In genomic region chr3:105157766-105158085, GRCh38 we compare ENCODE assay signal across 24 cellular contexts.
"Had no signal": no experiment of that assay in that cellular context is flagged by ENCODE, and none has a peak within 500 bp of the region (broad histone marks: within the 10 kb centered on the region; RNA-seq: fewer than 3 reads in every experiment).

No MANE protein-coding gene starts in this region.

- H3K27ac ChIP-seq: brain microvascular endothelial cell, gastrocnemius medialis, parathyroid adenoma, right atrium auricular region, suprapubic skin, tibial artery, upper lobe of right lung had no signal

- H3K27me3 ChIP-seq: brain microvascular endothelial cell, gastrocnemius medialis, right atrium auricular region, suprapubic skin, tibial artery, upper lobe of right lung had no signal

- H3K9me3 ChIP-seq: gastrocnemius medialis, right atrium auricular region, suprapubic skin, tibial artery, upper lobe of right lung had no signal

- ATAC-seq: activated CD8-positive, alpha-beta T cell treated with anti-CD3 and anti-CD28 coated beads for 36 hours; activated T-cell treated with anti-CD3 and anti-CD28 coated beads, Interleukin-2, amount 50 U/mL, for 4 hours; activated T-helper 17 cell treated with anti-CD3 and anti-CD28 coated beads, Interleukin-2, amount 50 U/mL, for 72 hours; gastrocnemius medialis; naive thymus-derived CD4-positive, alpha-beta T cell; upper lobe of right lung had no signal

- H3K4me3 ChIP-seq: gastrocnemius medialis, right atrium auricular region, suprapubic skin, tibial artery, upper lobe of right lung had no signal

- FAIRE-seq: TTC549 had no signal

- H3K79me2 ChIP-seq: parathyroid adenoma had no signal

- H3K9ac ChIP-seq: parathyroid adenoma had no signal

- DNase-seq: activated CD4-positive, alpha-beta T cell treated with anti-CD3 and anti-CD28 coated beads for 1 hour; activated CD4-positive, alpha-beta T cell treated with anti-CD3 and anti-CD28 coated beads, Interleukin-2, amount 10 ng/mL, durations not matched to agents 7 days and 5 days; activated CD8-positive, alpha-beta T cell treated with anti-CD3 and anti-CD28 coated beads for 36 hours; activated gamma-delta T cell treated with Interleukin-2 at 50 U/mL for 16 hours; activated naive CD4-positive, alpha-beta T cell treated with anti-CD3 and anti-CD28 coated beads, Interleukin-2, amount 50 U/mL, for 16 hours; activated T-cell treated with anti-CD3 and anti-CD28 coated beads, Interleukin-2, amount 50 U/mL, for 4 hours; amniotic stem cell; brain microvascular endothelial cell; central memory CD4-positive, alpha-beta T cell; effector CD4-positive, alpha-beta T cell; gastrocnemius medialis; glutamatergic neuron; midbrain; naive thymus-derived CD4-positive, alpha-beta T cell; occipital lobe; stimulated activated naive CD4-positive, alpha-beta T cell; T-helper 9 cell; tibial artery; upper lobe of right lung had no signal

- H3K4me1 ChIP-seq: gastrocnemius medialis, parathyroid adenoma, right atrium auricular region, suprapubic skin, tibial artery, upper lobe of right lung had no signal

- H2AFZ ChIP-seq: parathyroid adenoma had no signal

- H3K36me3 ChIP-seq: brain microvascular endothelial cell, gastrocnemius medialis, right atrium auricular region, suprapubic skin, tibial artery, upper lobe of right lung had no signal
